Comparison of ENCODE assay signal across 8 cellular contexts in genomic region chr5:32710335-32710858, GRCh38. TPM values are rescaled to one million over a fixed set of nuclear protein-coding genes. Genes with fewer than 3 reads are reported as not detected.
DNase-seq lines count a peak whose midpoint lies in the region; ATAC-seq and TF ChIP-seq lines count a peak whose summit lies in the region.

No MANE protein-coding gene starts in this region.

- no peaks in the 10 kb centered on the region for H3K9me3 Mint-ChIP-seq in memory B cell

- no peaks in the 10 kb centered on the region for H3K9me3 ChIP-seq in vagina

- no peaks in the 10 kb centered on the region for H3K36me3 ChIP-seq in vagina

- H3K36me3 Mint-ChIP-seq in memory B cell: peaks cover 1% of the 10 kb centered on the region

- no peak for TF ChIP-seq CTCF in NB4 (IDR thresholded peaks at IDR 0.05; ENCODE audit: low read depth, low read length)
- no peak for TF ChIP-seq CTCF in coronary artery (IDR thresholded peaks at IDR 0.05)
- TF ChIP-seq CTCF in vagina (IDR thresholded peaks at IDR 0.05): no peak

- H3K27ac Mint-ChIP-seq in memory B cell: no peak overlapping the region

- H3K27ac ChIP-seq in coronary artery (peak overlapping the region; percentile 74 to 92), vagina (peak overlapping the region; percentile 5)

- TF ChIP-seq POLR2A in NB4 (IDR thresholded peaks at IDR 0.05; ENCODE audit: extremely low read depth, insufficient read length) (no peak), vagina (IDR thresholded peaks at IDR 0.05) (no peak)

- DNase-seq in NB4 (ENCODE audit: low read depth): no peak
- no peak for DNase-seq in coronary artery (ENCODE audit: low spot score)
- no peak for DNase-seq in memory B cell (ENCODE audit: low spot score in 2 of 2)
- DNase-seq in vagina (ENCODE audit: extremely low spot score in 2 of 2): no peak
- no peak for DNase-seq in T-helper 9 cell
- no peak for DNase-seq in germinal center (ENCODE audit: low spot score)
- no peak for DNase-seq in NK-92 (lab: John Stamatoyannopoulos, UW; ENCODE audit: unreplicated experiment)

- peaks cover 30% of the 10 kb centered on the region for H3K4me1 ChIP-seq in vagina

- intact Hi-C loops in vagina (cut with DNase I): loop anchor here (10.0 kb wide), 1 partner anchor 704 kb away; no protein-coding TSS in a partner anchor

- H3K4me3 ChIP-seq in NB4 (ENCODE audit: low read depth, low read length) (peak overlapping the region; percentile 47), coronary artery (peak overlapping the region; percentile 93), vagina (peak overlapping the region; percentile 58 to 71)

- H3K4me1 Mint-ChIP-seq in memory B cell: peaks cover 15% of the 10 kb centered on the region

- H3K27me3 Mint-ChIP-seq in memory B cell: peaks cover 19% of the 10 kb centered on the region

- H3K4me3 Mint-ChIP-seq in memory B cell: peak overlapping the region; percentile 72

- ATAC-seq in GM18909 (IDR thresholded peaks at IDR 0.05; ENCODE audit: poor library complexity, unreplicated experiment): peak; percentile 12
- ATAC-seq in memory B cell (ENCODE audit: low read depth): no peak

- H3K27me3 ChIP-seq in vagina: no peaks in the 10 kb centered on the region

RNA-seq across cellular contexts. Expression of gene NPR3, which starts 0.7 kb away (rescaled TPM):
- total RNA-seq in vagina: 14.7 TPM
